Comparison of ENCODE assay signal across 24 cellular contexts in the genomic region with DNA sequence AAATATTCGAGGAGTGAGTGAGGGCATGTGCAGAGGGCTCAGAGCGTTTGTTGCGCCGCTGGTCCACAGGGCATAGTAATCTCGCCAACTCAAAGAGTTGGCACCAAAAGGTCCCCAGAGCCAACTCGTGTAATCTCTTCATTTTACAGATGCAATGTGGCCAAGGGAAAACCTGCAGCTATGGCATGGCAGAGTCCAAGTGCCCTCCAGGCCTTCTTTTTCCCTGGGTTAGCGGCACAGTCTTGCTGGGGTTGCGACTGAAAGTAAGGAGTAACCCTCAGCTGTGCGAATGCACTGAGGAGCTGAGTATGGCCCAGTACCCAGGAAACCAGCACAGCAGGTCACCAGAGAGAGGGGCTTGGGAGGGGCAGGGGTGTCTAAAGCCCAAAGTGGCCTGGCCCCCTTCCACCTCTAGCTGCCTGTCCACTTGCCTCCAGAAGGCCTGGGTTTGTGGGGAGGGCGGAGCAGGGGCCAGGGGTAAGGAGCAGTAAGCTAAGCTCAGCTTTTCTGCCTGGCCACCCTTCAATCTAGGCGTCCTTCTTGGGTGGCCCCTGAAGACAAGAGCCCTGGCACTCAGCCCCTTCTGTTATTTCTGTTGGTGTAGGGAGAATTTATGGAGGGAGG. TPM values are rescaled to one million over a fixed set of nuclear protein-coding genes. Genes with fewer than 3 reads are reported as not detected.
"Had no signal": no experiment of that assay in that cellular context is flagged by ENCODE, and none has a peak within 500 bp of the region (broad histone marks: within the 10 kb centered on the region; RNA-seq: fewer than 3 reads in every experiment).

No MANE protein-coding gene starts in this region.

- H3K9ac ChIP-seq: parathyroid adenoma had no signal

- H3K27ac Mint-ChIP-seq: activated CD8-positive, alpha-beta T cell treated with anti-CD3 and anti-CD28 coated beads, Interleukin-2, amount 10 ng/mL, durations not matched to agents 7 days and 5 days; activated T-cell treated with anti-CD3 and anti-CD28 coated beads, Interleukin-2, amount 50 U/mL, for 24 hours; activated T-helper 2 cell treated with anti-CD3 and anti-CD28 coated beads, Interferon-gamma antibody, Interleukin-2, Interleukin-4, amounts not matched to agents 10 μg/mL and 5 μg/mL and 100 μg/mL, durations not matched to agents 14 hours and 24 hours and 36 hours; memory B cell; stimulated activated effector memory CD8-positive, alpha-beta T cell treated with anti-CD3 and anti-CD28 coated beads, Interleukin-12 subunit alpha, Interleukin-12 subunit beta, amount 100 ng/mL, for 72 hours had no signal

- H3K27ac ChIP-seq: body of pancreas, dorsolateral prefrontal cortex, neutrophil, parathyroid adenoma, sigmoid colon, stomach, upper lobe of left lung had no signal

- H3K9me3 Mint-ChIP-seq: activated T-cell treated with anti-CD3 and anti-CD28 coated beads, Interleukin-2, amount 50 U/mL, for 24 hours; activated T-helper 2 cell treated with anti-CD3 and anti-CD28 coated beads, Interferon-gamma antibody, Interleukin-2, Interleukin-4, amounts not matched to agents 10 μg/mL and 5 μg/mL and 100 μg/mL, durations not matched to agents 14 hours and 24 hours and 36 hours; memory B cell; stimulated activated effector memory CD8-positive, alpha-beta T cell treated with anti-CD3 and anti-CD28 coated beads, Interleukin-12 subunit alpha, Interleukin-12 subunit beta, amount 100 ng/mL, for 72 hours had no signal

- H3K4me1 ChIP-seq: parathyroid adenoma had no signal

- H3K36me3 Mint-ChIP-seq: memory B cell; naive B cell; stimulated activated effector memory CD8-positive, alpha-beta T cell treated with anti-CD3 and anti-CD28 coated beads, Interleukin-12 subunit alpha, Interleukin-12 subunit beta, amount 100 ng/mL, for 72 hours had no signal

- H3K9me3 ChIP-seq: body of pancreas, mucosa of descending colon, neutrophil, sigmoid colon, upper lobe of left lung had no signal

- DNase-seq: activated CD4-positive, alpha-beta T cell treated with anti-CD3 and anti-CD28 coated beads for 48 hours; activated CD4-positive, CD25-positive, alpha-beta regulatory T cell; activated CD8-positive, alpha-beta T cell treated with anti-CD3 and anti-CD28 coated beads, Interleukin-2, amount 10 ng/mL, durations not matched to agents 7 days and 5 days; activated naive CD4-positive, alpha-beta T cell treated with Interleukin-2 at 50 U/mL for 16 hours; activated T-cell treated with anti-CD3 and anti-CD28 coated beads, Interleukin-2, amount 50 U/mL, for 24 hours; body of pancreas; caudate nucleus; dorsolateral prefrontal cortex; foreskin melanocyte; glutamatergic neuron; hippocampal formation; mucosa of descending colon; naive B cell; sigmoid colon; stimulated activated CD4-positive, alpha-beta T cell treated with anti-CD3 and anti-CD28 coated beads, Interleukin-4, amount 100 ng/mL, for 24 hours; stomach; upper lobe of left lung had no signal

- H3K36me3 ChIP-seq: neutrophil, sigmoid colon, stomach, upper lobe of left lung had no signal

- H3K4me3 ChIP-seq: body of pancreas, dorsolateral prefrontal cortex, mucosa of descending colon, sigmoid colon, stomach, upper lobe of left lung had no signal

- H3K4me3 Mint-ChIP-seq: activated CD8-positive, alpha-beta T cell treated with anti-CD3 and anti-CD28 coated beads, Interleukin-2, amount 10 ng/mL, durations not matched to agents 7 days and 5 days; activated T-cell treated with anti-CD3 and anti-CD28 coated beads, Interleukin-2, amount 50 U/mL, for 24 hours; memory B cell; stimulated activated effector memory CD8-positive, alpha-beta T cell treated with anti-CD3 and anti-CD28 coated beads, Interleukin-12 subunit alpha, Interleukin-12 subunit beta, amount 100 ng/mL, for 72 hours had no signal

RNA-seq across cellular contexts. Expression of a gene that starts 3.3 kb away (rescaled TPM):
- total RNA-seq: activated CD8-positive, alpha-beta T cell treated with anti-CD3 and anti-CD28 coated beads, Interleukin-2, amount 10 ng/mL, durations not matched to agents 7 days and 5 days; activated T-helper 2 cell treated with anti-CD3 and anti-CD28 coated beads, Interferon-gamma antibody, Interleukin-2, Interleukin-4, amounts not matched to agents 10 μg/mL and 5 μg/mL and 100 μg/mL, durations not matched to agents 14 hours and 24 hours and 36 hours; epithelial cell of proximal tubule; liver; mucosa of descending colon; sigmoid colon; upper lobe of left lung had no signal
